1 cellular context compared by ENCODE assay signal in the genomic region with DNA sequence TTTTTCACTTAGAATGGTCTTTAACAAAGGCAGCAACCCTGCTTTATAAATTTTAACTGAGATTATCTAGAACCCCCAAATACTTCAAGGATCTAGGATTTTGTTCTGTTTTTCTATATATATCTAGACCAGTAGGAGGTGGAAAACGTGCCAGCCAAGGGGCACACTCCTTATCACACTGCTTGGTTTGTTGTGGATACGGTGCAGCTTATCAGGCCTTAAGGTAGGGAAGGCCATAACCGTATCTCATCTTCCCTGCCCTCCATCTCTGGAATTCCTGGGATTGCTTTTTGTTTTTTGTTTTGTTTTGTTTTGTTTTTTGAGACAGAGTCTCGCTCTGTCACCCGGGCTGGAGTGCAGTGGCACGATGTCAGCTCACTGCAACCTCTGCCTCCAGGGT.
TF ChIP-seq lines count a peak whose summit lies in the region.

No MANE protein-coding gene starts in this region.

TF ChIP-seq in endothelial cell of umbilical vein, 7 proteins besides CTCF, POLR2A, EP300 and RAD21:
- TF ChIP-seq, protein P1, sequence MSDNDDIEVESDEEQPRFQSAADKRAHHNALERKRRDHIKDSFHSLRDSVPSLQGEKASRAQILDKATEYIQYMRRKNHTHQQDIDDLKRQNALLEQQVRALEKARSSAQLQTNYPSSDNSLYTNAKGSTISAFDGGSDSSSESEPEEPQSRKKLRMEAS (IDR thresholded peaks at IDR 0.05; ENCODE audit: insufficient read depth, insufficient read length): no peak
- no peak for TF ChIP-seq POLR2AphosphoS5 (IDR thresholded peaks at IDR 0.05; ENCODE audit: insufficient read depth, low read depth, low read length)
- no peak for TF ChIP-seq JUN (IDR thresholded peaks at IDR 0.05; ENCODE audit: borderline replicate concordance, insufficient read depth, insufficient read length, low read depth)
- TF ChIP-seq GATA2 (IDR thresholded peaks at IDR 0.05; ENCODE audit: insufficient read depth, insufficient read length, low read depth, low read length): no peak
- no peak for TF ChIP-seq EZH2 (IDR thresholded peaks at IDR 0.05; ENCODE audit: borderline replicate concordance, low read depth, low read length, severe bottlenecking)
- TF ChIP-seq MYC (IDR thresholded peaks at IDR 0.05; ENCODE audit: low read depth, low read length): no peak
- no peak for TF ChIP-seq FOS (IDR thresholded peaks at IDR 0.05; ENCODE audit: borderline replicate concordance, insufficient read depth, low read length)
